3 cellular contexts compared by ENCODE assay signal in genomic region chr9:33102551-33103210, GRCh38.
TF ChIP-seq lines count a peak whose summit lies in the region.

No MANE protein-coding gene starts in this region.

TF ChIP-seq in H1, 55 proteins besides CTCF, POLR2A, EP300 and RAD21:
- TF ChIP-seq SUZ12 (IDR thresholded peaks at IDR 0.05; ENCODE audit: low read length) (no peak), NANOG (IDR thresholded peaks at IDR 0.05; ENCODE audit: insufficient read depth, low read depth, low read length, poor library complexity, severe bottlenecking) (no peak), JUND (IDR thresholded peaks at IDR 0.05; ENCODE audit: low read length) (no peak), EZH2 (IDR thresholded peaks at IDR 0.05; ENCODE audit: low read depth, low read length, severe bottlenecking) (no peak), TEAD4 (IDR thresholded peaks at IDR 0.05; ENCODE audit: low read depth, low read length) (no peak), POU5F1 (IDR thresholded peaks at IDR 0.05; ENCODE audit: low read depth, low read length) (no peak), RFX5 (IDR thresholded peaks at IDR 0.05; ENCODE audit: borderline replicate concordance, low read depth, low read length) (no peak), JUN (IDR thresholded peaks at IDR 0.05; ENCODE audit: low read depth, low read length) (no peak), PHF8 (conservative IDR thresholded peaks at IDR 0.05; ENCODE audit: low read depth, low read length) (no peak), KDM1A (IDR thresholded peaks at IDR 0.05; ENCODE audit: borderline replicate concordance, low read length) (no peak)

TF ChIP-seq in WTC11, 78 proteins besides CTCF, POLR2A, EP300 and RAD21:
- TF ChIP-seq ZNF138 (CRISPR knock-in tag; conservative IDR thresholded peaks at IDR 0.05) (no peak), SMAD4 (CRISPR knock-in tag; IDR thresholded peaks at IDR 0.05) (no peak), ARID4B (CRISPR knock-in tag; IDR thresholded peaks at IDR 0.05; ENCODE audit: borderline replicate concordance) (no peak), E2F1 (CRISPR knock-in tag; IDR thresholded peaks at IDR 0.05) (no peak), MAX (CRISPR knock-in tag; IDR thresholded peaks at IDR 0.05) (no peak), MXD4 (CRISPR knock-in tag; IDR thresholded peaks at IDR 0.05; ENCODE audit: borderline replicate concordance) (no peak), RELA (CRISPR knock-in tag; IDR thresholded peaks at IDR 0.05; ENCODE audit: borderline replicate concordance) (no peak), ZNF281 (CRISPR knock-in tag; IDR thresholded peaks at IDR 0.05) (no peak), IRF2 (CRISPR knock-in tag; IDR thresholded peaks at IDR 0.05; ENCODE audit: borderline replicate concordance, low read depth) (no peak), TCF7 (CRISPR knock-in tag; IDR thresholded peaks at IDR 0.05; ENCODE audit: low read depth) (no peak), OVOL2 (CRISPR knock-in tag; IDR thresholded peaks at IDR 0.05; ENCODE audit: borderline replicate concordance) (no peak), E2F5 (CRISPR knock-in tag; IDR thresholded peaks at IDR 0.05) (no peak), ZNF263 (CRISPR knock-in tag; IDR thresholded peaks at IDR 0.05; ENCODE audit: low read depth) (no peak), PRRX2 (CRISPR knock-in tag; IDR thresholded peaks at IDR 0.05) (no peak), FOXJ3 (CRISPR knock-in tag; IDR thresholded peaks at IDR 0.05; ENCODE audit: borderline replicate concordance) (no peak)

TF ChIP-seq in GM12891, 5 proteins besides CTCF, POLR2A, EP300 and RAD21:
- TF ChIP-seq PAX5 (IDR thresholded peaks at IDR 0.05; ENCODE audit: insufficient read depth, low read length, severe bottlenecking) (no peak), POLR2AphosphoS5 (IDR thresholded peaks at IDR 0.05; ENCODE audit: low read depth, low read length) (no peak), POU2F2 (IDR thresholded peaks at IDR 0.05; ENCODE audit: low read depth, low read length) (no peak), TAF1 (IDR thresholded peaks at IDR 0.05; ENCODE audit: low read depth, low read length) (no peak), SPI1 (IDR thresholded peaks at IDR 0.05; ENCODE audit: low read depth, low read length) (no peak)
